24 cellular contexts compared by ENCODE assay signal in the genomic region with DNA sequence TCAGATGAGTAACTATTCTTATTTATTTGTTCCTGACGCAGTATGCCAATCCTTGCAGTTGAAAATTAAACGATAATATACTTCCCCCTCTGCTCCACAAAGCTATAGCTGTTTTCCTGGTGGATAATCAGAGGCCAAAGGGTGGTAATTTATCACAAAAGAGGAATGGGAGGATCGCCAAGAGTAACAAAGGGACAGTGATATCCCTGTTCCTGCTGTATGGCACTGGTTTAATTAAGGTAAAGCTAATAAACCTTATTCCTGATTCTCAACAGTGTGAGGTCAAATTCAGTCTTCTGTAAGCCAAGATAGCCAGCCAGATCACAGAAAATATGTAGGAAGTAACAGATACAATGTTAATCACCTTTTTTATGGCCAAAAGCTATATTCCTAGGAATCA.
"Had no signal": no experiment of that assay in that cellular context is flagged by ENCODE, and none has a peak within 500 bp of the region (broad histone marks: within the 10 kb centered on the region; RNA-seq: fewer than 3 reads in every experiment).

No MANE protein-coding gene starts in this region.

- H3K4me3 Mint-ChIP-seq: activated naive CD8-positive, alpha-beta T cell; effector memory CD8-positive, alpha-beta T cell; memory B cell; naive B cell; neural progenitor cell; stimulated activated memory B cell treated with anti-CD40 and anti-IgM and Interleukin-4, amounts not matched to agents 10 μg/mL and 1 μg/mL and 100 μg/mL, for 72 hours; WTC11 had no signal

- ATAC-seq: effector memory CD8-positive, alpha-beta T cell; gastrocnemius medialis; sciatic nerve; stimulated activated memory B cell treated with anti-CD40 and anti-IgM and Interleukin-4, amounts not matched to agents 10 μg/mL and 1 μg/mL and 100 μg/mL, for 72 hours; WTC11 had no signal

- H3K4me1 Mint-ChIP-seq: WTC11 had no signal

- H3K4me3 ChIP-seq: adrenal gland, ascending aorta, dorsolateral prefrontal cortex, esophagus muscularis mucosa, gastrocnemius medialis, neural progenitor cell, smooth muscle cell, stomach, suprapubic skin, tibial nerve had no signal

- H3K4me1 ChIP-seq: adrenal gland, ascending aorta, esophagus muscularis mucosa, gastrocnemius medialis, neural progenitor cell, suprapubic skin, tibial nerve had no signal

- DNase-seq: activated gamma-delta T cell treated with Interleukin-2 at 50 U/mL for 16 hours; activated T-cell treated with anti-CD3 and anti-CD28 coated beads, Interleukin-2, amount 50 U/mL, for 1 hour; adrenal gland; brain microvascular endothelial cell; caudate nucleus; dorsolateral prefrontal cortex; effector memory CD8-positive, alpha-beta T cell; gastrocnemius medialis; hypothalamus; naive B cell; stimulated activated CD4-positive, alpha-beta T cell treated with anti-CD3 and anti-CD28 coated beads, Interleukin-15, amount 100 ng/mL, for 24 hours; stomach; T-helper 9 cell had no signal

- H3K27ac ChIP-seq: adrenal gland, ascending aorta, brain microvascular endothelial cell, dorsolateral prefrontal cortex, esophagus muscularis mucosa, gastrocnemius medialis, neural progenitor cell, stomach, suprapubic skin, tibial nerve had no signal

- H3K27me3 ChIP-seq: adrenal gland, ascending aorta, brain microvascular endothelial cell, dorsolateral prefrontal cortex, esophagus muscularis mucosa, gastrocnemius medialis, neural progenitor cell, stomach, suprapubic skin, tibial nerve had no signal

- H3K27me3 Mint-ChIP-seq: activated naive CD8-positive, alpha-beta T cell; effector memory CD8-positive, alpha-beta T cell; memory B cell; naive B cell; stimulated activated memory B cell treated with anti-CD40 and anti-IgM and Interleukin-4, amounts not matched to agents 10 μg/mL and 1 μg/mL and 100 μg/mL, for 72 hours had no signal

- H3K9me3 Mint-ChIP-seq: effector memory CD8-positive, alpha-beta T cell; memory B cell; neural progenitor cell; stimulated activated memory B cell treated with anti-CD40 and anti-IgM and Interleukin-4, amounts not matched to agents 10 μg/mL and 1 μg/mL and 100 μg/mL, for 72 hours had no signal

- H3K36me3 ChIP-seq: adrenal gland, ascending aorta, brain microvascular endothelial cell, esophagus muscularis mucosa, gastrocnemius medialis, neural progenitor cell, stomach, suprapubic skin, tibial nerve had no signal

- H3K4me2 ChIP-seq: neural progenitor cell, smooth muscle cell had no signal

- H2AFZ ChIP-seq: neural progenitor cell had no signal

- H3K9ac ChIP-seq: neural progenitor cell had no signal

- H3K36me3 Mint-ChIP-seq: memory B cell; neural progenitor cell; stimulated activated memory B cell treated with anti-CD40 and anti-IgM and Interleukin-4, amounts not matched to agents 10 μg/mL and 1 μg/mL and 100 μg/mL, for 72 hours; WTC11 had no signal

- H3K9me3 ChIP-seq: adrenal gland, ascending aorta, esophagus muscularis mucosa, gastrocnemius medialis, stomach, suprapubic skin had no signal

- H3K27ac Mint-ChIP-seq: effector memory CD8-positive, alpha-beta T cell; memory B cell; naive B cell; neural progenitor cell; stimulated activated memory B cell treated with anti-CD40 and anti-IgM and Interleukin-4, amounts not matched to agents 10 μg/mL and 1 μg/mL and 100 μg/mL, for 72 hours; WTC11 had no signal
